ENCODE assay signal across 8 cellular contexts in genomic region chr18:3585656-3586509, GRCh38.
A peak's percentile ranks its signal among the peaks of the same experiment; 100 is the strongest.
DNase-seq lines count a peak whose midpoint lies in the region; ATAC-seq and TF ChIP-seq lines count a peak whose summit lies in the region.

No MANE protein-coding gene starts in this region.

- ATAC-seq in GM18861 (IDR thresholded peaks at IDR 0.05; ENCODE audit: unreplicated experiment), result peak; percentile 1
- ATAC-seq in HG03280 (IDR thresholded peaks at IDR 0.05; ENCODE audit: unreplicated experiment), result peak; percentile 5

- CTCF ChIA-PET in AG04450 (lab: Charles Lee), result interaction anchor here (0.6 to 2.9 kb wide), 27 partner anchors 8 to 653 kb away, joined by 3 to 23 read pairs (median 4); no protein-coding TSS in a partner anchor

- H3K27ac ChIP-seq in AG04450 (ENCODE audit: low read depth, low read length), result no peak overlapping the region

- TF ChIP-seq CTCF in AG04450 (IDR thresholded peaks at IDR 0.05; ENCODE audit: low read depth, low read length) (peak; percentile 74), chondrocyte (IDR thresholded peaks at IDR 0.05) (peak; percentile 89)

- no peaks in the 10 kb centered on the region for H3K27me3 Mint-ChIP-seq in chondrocyte (ENCODE audit: low read depth)

- H3K27ac Mint-ChIP-seq in chondrocyte (ENCODE audit: unreplicated experiment), result no peak overlapping the region

- DNase-seq in AG04450 (ENCODE audit: low read depth, low spot score) (no peak), NCI-H446 (lab: John Stamatoyannopoulos, UW) (peak; percentile 8 to 69), chondrocyte (ENCODE audit: low spot score) (no peak), left kidney (ENCODE audit: low read depth, low spot score) (peak; percentile 91)
- peak; percentile 35 for DNase-seq in activated CD4-positive, CD25-positive, alpha-beta regulatory T cell treated with anti-CD3 and anti-CD28 coated beads, Interleukin-2, amount 50 U/mL, for 16 hours (ENCODE audit: low read depth, low spot score)
- DNase-seq in stimulated activated CD4-positive, alpha-beta T cell treated with anti-CD3 and anti-CD28 coated beads, TNF-alpha, amount 100 ng/mL, for 48 hours (ENCODE audit: low read depth in 3 of 3), result peak; percentile 56 to 67 (median 65)

- H3K9me3 Mint-ChIP-seq in chondrocyte (ENCODE audit: low read depth), result no peaks in the 10 kb centered on the region

- no peak overlapping the region for H3K4me3 ChIP-seq in AG04450 (ENCODE audit: low read depth, low read length)

- H3K4me3 Mint-ChIP-seq in chondrocyte (ENCODE audit: unreplicated experiment), result no peak overlapping the region

- peaks cover 8% of the 10 kb centered on the region for H3K4me1 Mint-ChIP-seq in chondrocyte (ENCODE audit: low read depth)

- H3K9me3 ChIP-seq in AG04450 (ENCODE audit: control insufficient read depth, insufficient read depth, low read length), result no peaks in the 10 kb centered on the region

- no peaks in the 10 kb centered on the region for H3K27me3 ChIP-seq in AG04450 (ENCODE audit: control insufficient read depth, insufficient read depth, low read length)

- POLR2A ChIA-PET in AG04450 (lab: Yijun Ruan, JAX), result interaction anchor here (1.2 kb wide), 1 partner anchor 134 kb away, joined by 3 read pairs; no protein-coding TSS in a partner anchor

- no peaks in the 10 kb centered on the region for H3K36me3 Mint-ChIP-seq in chondrocyte (ENCODE audit: low read depth)

Comparison
In these comparisons a context has a peak if more than half of its experiments do, and no peak if none do; other contexts are left out.
1. DNase-seq: peak in NCI-H446 (2 of 2), activated CD4-positive, CD25-positive, alpha-beta regulatory T cell treated with anti-CD3 and anti-CD28 coated beads, Interleukin-2, amount 50 U/mL, for 16 hours (single experiment), left kidney (single experiment) and stimulated activated CD4-positive, alpha-beta T cell treated with anti-CD3 and anti-CD28 coated beads, TNF-alpha, amount 100 ng/mL, for 48 hours (3 of 3); none in AG04450 (single experiment) and chondrocyte (single experiment).